ENCODE assay signal across 20 cellular contexts in genomic region chr14:106166232-106166631, GRCh38.
"Had no signal": no experiment of that assay in that cellular context is flagged by ENCODE, and none has a peak within 500 bp of the region (broad histone marks: within the 10 kb centered on the region; RNA-seq: fewer than 3 reads in every experiment).

No MANE protein-coding gene starts in this region.

- H2AFZ ChIP-seq: hepatocyte had no signal

- H3K4me1 Mint-ChIP-seq: nephron progenitor cell had no signal

- H3K9me3 ChIP-seq: neutrophil, sigmoid colon, stomach, thoracic aorta, transverse colon had no signal

- H3K27ac Mint-ChIP-seq: nephron progenitor cell had no signal

- H3K79me2 ChIP-seq: hepatocyte had no signal

- DNase-seq: effector memory CD4-positive, alpha-beta T cell; foreskin keratinocyte; head of caudate nucleus; left colon; left ventricle myocardium superior; mesenchymal stem cell; midbrain; nephron progenitor cell; sigmoid colon; stimulated activated CD4-positive, alpha-beta T cell treated with anti-CD3 and anti-CD28 coated beads, Interleukin-2, amount 100 ng/mL, for 24 hours; stimulated activated CD4-positive, alpha-beta T cell treated with anti-CD3 and anti-CD28 coated beads, Interleukin-4, amount 100 ng/mL, for 4 hours; stimulated activated naive CD4-positive, alpha-beta T cell; stomach; substantia nigra; transverse colon had no signal

- ATAC-seq: foreskin keratinocyte, left colon, left ventricle myocardium superior had no signal

- H3K27ac ChIP-seq: foreskin keratinocyte, hepatocyte, neutrophil, sigmoid colon, skin epidermis, stomach, thoracic aorta, transverse colon had no signal

- H3K4me3 Mint-ChIP-seq: nephron progenitor cell had no signal

- H3K4me3 ChIP-seq: hepatocyte, lung, sigmoid colon, skin epidermis, stomach, thoracic aorta, transverse colon had no signal

- H3K4me1 ChIP-seq: foreskin keratinocyte, sigmoid colon, stomach, transverse colon had no signal

- H3K4me2 ChIP-seq: hepatocyte had no signal

- H3K27me3 ChIP-seq: foreskin keratinocyte, hepatocyte had no signal

- H3K36me3 ChIP-seq: neutrophil, sigmoid colon, stomach, thoracic aorta, transverse colon had no signal
